2 cellular contexts compared by ENCODE assay signal in genomic region chr10:133014416-133015210, GRCh38.
TF ChIP-seq lines count a peak whose summit lies in the region.

No MANE protein-coding gene starts in this region.

TF ChIP-seq in GM23338, 12 proteins besides CTCF, POLR2A, EP300 and RAD21:
- TF ChIP-seq ZNF114 (CRISPR knock-in tag; IDR thresholded peaks at IDR 0.05), result no peak
- TF ChIP-seq NANOG (IDR thresholded peaks at IDR 0.05; ENCODE audit: borderline replicate concordance), result no peak
- TF ChIP-seq POLR2AphosphoS5 (IDR thresholded peaks at IDR 0.05; ENCODE audit: low read depth), result no peak
- TF ChIP-seq EZH2phosphoT487 (IDR thresholded peaks at IDR 0.05; ENCODE audit: unreplicated experiment), result no peak
- no peak for TF ChIP-seq ZNF331 (CRISPR knock-in tag; IDR thresholded peaks at IDR 0.05; ENCODE audit: low read depth)
- TF ChIP-seq ETS1 (IDR thresholded peaks at IDR 0.05), result no peak
- TF ChIP-seq CREB1 (CRISPR knock-in tag; IDR thresholded peaks at IDR 0.05; ENCODE audit: low read depth), result no peak
- no peak for TF ChIP-seq JUNB (IDR thresholded peaks at IDR 0.05; ENCODE audit: unreplicated experiment)
- TF ChIP-seq EZH2 (IDR thresholded peaks at IDR 0.05; ENCODE audit: low read depth, unreplicated experiment), result no peak
- no peak for TF ChIP-seq STAT1 (IDR thresholded peaks at IDR 0.05; ENCODE audit: unreplicated experiment)
- TF ChIP-seq REST (IDR thresholded peaks at IDR 0.05; ENCODE audit: unreplicated experiment), result no peak
- TF ChIP-seq ZNF462 (CRISPR knock-in tag; IDR thresholded peaks at IDR 0.05), result no peak
TF ChIP-seq in GM23338: peak in this region for 0.

TF ChIP-seq in H1, 55 proteins besides CTCF, POLR2A, EP300 and RAD21:
- TF ChIP-seq CHD7 (IDR thresholded peaks at IDR 0.05; ENCODE audit: insufficient replicate concordance, low read length) (no peak), JUND (IDR thresholded peaks at IDR 0.05; ENCODE audit: low read length) (no peak), EZH2 (IDR thresholded peaks at IDR 0.05; ENCODE audit: low read depth, low read length, severe bottlenecking) (no peak)
TF ChIP-seq in H1: peak in this region for 0.
